1 cellular context compared by ENCODE assay signal in genomic region chr2:172181840-172182239, GRCh38.
A peak's percentile ranks its signal among the peaks of the same experiment; 100 is the strongest.
TF ChIP-seq lines count a peak whose summit lies in the region.

No MANE protein-coding gene starts in this region.

TF ChIP-seq in HEK293, 187 proteins besides CTCF, POLR2A, EP300 and RAD21 (continued from another document):
- TF ChIP-seq RBAK (tag by site-specific recombination; IDR thresholded peaks at IDR 0.05) (no peak), PRDM1 (tag by site-specific recombination; IDR thresholded peaks at IDR 0.05) (no peak), SALL2 (tag by site-specific recombination; IDR thresholded peaks at IDR 0.05; ENCODE audit: borderline replicate concordance) (no peak), ZNF19 (tag by site-specific recombination; IDR thresholded peaks at IDR 0.05; ENCODE audit: low read depth) (no peak), ZNF354C (tag by site-specific recombination; IDR thresholded peaks at IDR 0.05; ENCODE audit: borderline replicate concordance, low read depth) (no peak), ZNF2 (tag by site-specific recombination; IDR thresholded peaks at IDR 0.05) (no peak), ZBTB8A (tag by site-specific recombination; IDR thresholded peaks at IDR 0.05) (no peak), ZNF768 (tag by site-specific recombination; IDR thresholded peaks at IDR 0.05) (no peak), ZNF26 (tag by site-specific recombination; IDR thresholded peaks at IDR 0.05) (no peak), EGR2 (tag by site-specific recombination; IDR thresholded peaks at IDR 0.05; ENCODE audit: low read depth) (peak; percentile 48; the same call in 1 of the 2 replicates), ZNF664 (tag by site-specific recombination; IDR thresholded peaks at IDR 0.05) (no peak), ZNF624 (tag by site-specific recombination; IDR thresholded peaks at IDR 0.05) (no peak), SP3 (tag by site-specific recombination; IDR thresholded peaks at IDR 0.05) (no peak), ZFHX2 (tag by site-specific recombination; conservative IDR thresholded peaks at IDR 0.05) (peak; percentile 74), ZNF423 (tag by site-specific recombination; IDR thresholded peaks at IDR 0.05) (no peak), TSHZ1 (tag by site-specific recombination; IDR thresholded peaks at IDR 0.05; ENCODE audit: borderline replicate concordance) (no peak), ZNF501 (tag by site-specific recombination; IDR thresholded peaks at IDR 0.05) (no peak), OSR2 (tag by site-specific recombination; IDR thresholded peaks at IDR 0.05) (0 out of 2 replicates have a peak, but pooled peaks have one; percentile 16), ZNF513 (tag by site-specific recombination; IDR thresholded peaks at IDR 0.05) (no peak), ZNF76 (tag by site-specific recombination; IDR thresholded peaks at IDR 0.05; ENCODE audit: borderline replicate concordance, low read depth) (no peak), ZFP3 (tag by site-specific recombination; IDR thresholded peaks at IDR 0.05; ENCODE audit: low read depth) (no peak), ZSCAN18 (tag by site-specific recombination; IDR thresholded peaks at IDR 0.05) (no peak), KLF1 (tag by site-specific recombination; IDR thresholded peaks at IDR 0.05) (peak; percentile 51), KLF10 (tag by site-specific recombination; IDR thresholded peaks at IDR 0.05) (no peak), ZNF350 (tag by site-specific recombination; IDR thresholded peaks at IDR 0.05) (no peak), ZNF645 (tag by site-specific recombination; IDR thresholded peaks at IDR 0.05) (no peak), ZNF211 (tag by site-specific recombination; IDR thresholded peaks at IDR 0.05; ENCODE audit: low read depth) (no peak)
- TF ChIP-seq, protein P1, sequence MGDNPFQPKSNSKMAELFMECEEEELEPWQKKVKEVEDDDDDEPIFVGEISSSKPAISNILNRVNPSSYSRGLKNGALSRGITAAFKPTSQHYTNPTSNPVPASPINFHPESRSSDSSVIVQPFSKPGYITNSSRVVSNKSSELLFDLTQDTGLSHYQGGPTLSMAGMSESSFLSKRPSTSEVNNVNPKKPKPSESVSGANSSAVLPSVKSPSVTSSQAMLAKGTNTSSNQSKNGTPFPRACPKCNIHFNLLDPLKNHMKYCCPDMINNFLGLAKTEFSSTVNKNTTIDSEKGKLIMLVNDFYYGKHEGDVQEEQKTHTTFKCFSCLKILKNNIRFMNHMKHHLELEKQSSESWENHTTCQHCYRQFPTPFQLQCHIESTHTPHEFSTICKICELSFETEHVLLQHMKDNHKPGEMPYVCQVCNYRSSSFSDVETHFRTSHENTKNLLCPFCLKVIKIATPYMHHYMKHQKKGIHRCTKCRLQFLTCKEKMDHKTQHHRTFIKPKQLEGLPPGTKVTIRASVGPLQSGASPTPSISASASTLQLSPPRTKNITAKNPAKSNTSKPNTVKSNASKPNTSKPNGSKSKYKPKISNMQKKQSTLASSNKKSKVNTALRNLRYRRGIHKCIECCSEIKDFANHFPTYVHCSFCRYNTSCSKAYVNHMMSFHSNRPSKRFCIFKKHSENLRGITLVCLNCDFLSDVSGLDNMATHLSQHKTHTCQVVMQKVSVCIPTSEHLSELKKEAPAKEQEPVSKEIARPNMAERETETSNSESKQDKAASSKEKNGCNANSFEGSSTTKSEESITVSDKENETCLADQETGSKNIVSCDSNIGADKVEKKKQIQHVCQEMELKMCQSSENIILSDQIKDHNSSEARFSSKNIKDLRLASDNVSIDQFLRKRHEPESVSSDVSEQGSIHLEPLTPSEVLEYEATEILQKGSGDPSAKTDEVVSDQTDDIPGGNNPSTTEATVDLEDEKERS (tag by site-specific recombination; IDR thresholded peaks at IDR 0.05) = no peak
- TF ChIP-seq, protein P2, sequence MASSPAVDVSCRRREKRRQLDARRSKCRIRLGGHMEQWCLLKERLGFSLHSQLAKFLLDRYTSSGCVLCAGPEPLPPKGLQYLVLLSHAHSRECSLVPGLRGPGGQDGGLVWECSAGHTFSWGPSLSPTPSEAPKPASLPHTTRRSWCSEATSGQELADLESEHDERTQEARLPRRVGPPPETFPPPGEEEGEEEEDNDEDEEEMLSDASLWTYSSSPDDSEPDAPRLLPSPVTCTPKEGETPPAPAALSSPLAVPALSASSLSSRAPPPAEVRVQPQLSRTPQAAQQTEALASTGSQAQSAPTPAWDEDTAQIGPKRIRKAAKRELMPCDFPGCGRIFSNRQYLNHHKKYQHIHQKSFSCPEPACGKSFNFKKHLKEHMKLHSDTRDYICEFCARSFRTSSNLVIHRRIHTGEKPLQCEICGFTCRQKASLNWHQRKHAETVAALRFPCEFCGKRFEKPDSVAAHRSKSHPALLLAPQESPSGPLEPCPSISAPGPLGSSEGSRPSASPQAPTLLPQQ (tag by site-specific recombination; IDR thresholded peaks at IDR 0.05) = 0 out of 2 replicates have a peak, but pooled peaks have one; percentile 38
- TF ChIP-seq, protein P3, sequence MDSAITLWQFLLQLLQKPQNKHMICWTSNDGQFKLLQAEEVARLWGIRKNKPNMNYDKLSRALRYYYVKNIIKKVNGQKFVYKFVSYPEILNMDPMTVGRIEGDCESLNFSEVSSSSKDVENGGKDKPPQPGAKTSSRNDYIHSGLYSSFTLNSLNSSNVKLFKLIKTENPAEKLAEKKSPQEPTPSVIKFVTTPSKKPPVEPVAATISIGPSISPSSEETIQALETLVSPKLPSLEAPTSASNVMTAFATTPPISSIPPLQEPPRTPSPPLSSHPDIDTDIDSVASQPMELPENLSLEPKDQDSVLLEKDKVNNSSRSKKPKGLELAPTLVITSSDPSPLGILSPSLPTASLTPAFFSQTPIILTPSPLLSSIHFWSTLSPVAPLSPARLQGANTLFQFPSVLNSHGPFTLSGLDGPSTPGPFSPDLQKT (IDR thresholded peaks at IDR 0.05; ENCODE audit: borderline replicate concordance, low read depth, low read length) = no peak
